In genomic region chr10:44039599-44039998, GRCh38 we compare ENCODE assay signal across 19 cellular contexts.
"Had no signal": no experiment of that assay in that cellular context is flagged by ENCODE, and none has a peak within 500 bp of the region (broad histone marks: within the 10 kb centered on the region; RNA-seq: fewer than 3 reads in every experiment).

No MANE protein-coding gene starts in this region.

- H3K4me1 ChIP-seq: tibial artery, upper lobe of left lung had no signal

- H3K27ac ChIP-seq: gastroesophageal sphincter, tibial artery, upper lobe of left lung, vagina had no signal

- H3K4me3 ChIP-seq: gastroesophageal sphincter, smooth muscle cell, tibial artery, upper lobe of left lung, vagina had no signal

- FAIRE-seq: endometrium, kidney had no signal

- H3K27me3 ChIP-seq: gastroesophageal sphincter, tibial artery, upper lobe of left lung, vagina had no signal

- ATAC-seq: esophagus mucosa; gastroesophageal sphincter; naive thymus-derived CD4-positive, alpha-beta T cell; stimulated activated effector memory CD8-positive, alpha-beta T cell treated with anti-CD3 and anti-CD28 coated beads, Interleukin-12 subunit alpha, Interleukin-12 subunit beta, amount 100 ng/mL, for 72 hours; stimulated activated naive CD8-positive, alpha-beta T cell treated with anti-CD3 and anti-CD28 coated beads, Interleukin-15, Interleukin-2, amounts not matched to agents 100 U/mL and 50 U/mL, for 24 hours had no signal

- H3K9me3 ChIP-seq: tibial artery, upper lobe of left lung, vagina had no signal

- H3K36me3 ChIP-seq: gastroesophageal sphincter, tibial artery, upper lobe of left lung, vagina had no signal

- DNase-seq: cortex of kidney; effector memory CD4-positive, alpha-beta T cell; kidney; mammary epithelial cell; naive thymus-derived CD4-positive, alpha-beta T cell; nephron progenitor cell; posterior cingulate gyrus; right cardiac atrium; stimulated activated CD4-positive, alpha-beta T cell treated with anti-CD3 and anti-CD28 coated beads, Interleukin-4, amount 100 ng/mL, for 1 hour; stimulated activated CD8-positive, alpha-beta memory T cell treated with anti-CD3 and anti-CD28 coated beads, Interleukin-4, amount 100 ng/mL, for 48 hours; stimulated activated naive CD8-positive, alpha-beta T cell treated with anti-CD3 and anti-CD28 coated beads, Interleukin-15, Interleukin-2, amounts not matched to agents 100 U/mL and 50 U/mL, for 24 hours; tibial artery; upper lobe of left lung had no signal
